Comparison of ENCODE assay signal across 9 cellular contexts in the genomic region with DNA sequence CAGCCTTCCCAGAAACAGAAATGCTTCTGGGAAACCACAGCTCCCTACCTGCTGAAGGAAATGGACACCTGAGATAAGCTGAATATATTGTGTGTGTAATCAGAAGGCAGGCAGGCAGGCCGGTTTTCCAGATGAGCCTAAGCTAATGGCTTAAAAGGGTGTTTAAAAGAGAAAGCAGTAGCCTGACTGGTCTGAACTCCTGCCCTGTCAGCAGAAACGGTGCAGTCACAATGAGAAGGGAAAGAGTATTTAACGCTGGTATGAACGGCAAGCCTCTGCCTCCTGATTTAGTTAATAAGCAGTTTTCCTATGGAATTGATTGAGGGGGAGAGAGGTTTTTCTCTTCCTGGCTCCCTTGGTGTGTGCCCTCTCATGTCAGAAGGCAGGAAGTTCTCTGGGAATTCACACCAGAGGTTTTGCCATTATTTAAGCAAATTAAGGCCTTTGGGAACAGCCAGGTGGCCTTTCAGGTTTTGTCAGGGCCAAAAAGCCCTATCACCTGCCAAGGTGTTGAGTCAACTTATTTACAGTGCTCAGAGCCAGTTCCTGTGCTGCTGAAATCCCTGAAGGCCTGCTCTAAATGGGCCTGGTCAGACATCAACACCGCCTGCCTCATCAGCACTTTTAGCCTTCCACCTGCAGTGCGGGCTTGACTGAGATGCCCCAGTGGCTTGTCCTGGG. TPM values are rescaled to one million over a fixed set of nuclear protein-coding genes. Genes with fewer than 3 reads are reported as not detected.
DNase-seq lines count a peak whose midpoint lies in the region; ATAC-seq and TF ChIP-seq lines count a peak whose summit lies in the region.
"Had no signal": no experiment of that assay in that cellular context is flagged by ENCODE, and none has a peak within 500 bp of the region (broad histone marks: within the 10 kb centered on the region; RNA-seq: fewer than 3 reads in every experiment).

No MANE protein-coding gene starts in this region.

- H3K27me3 ChIP-seq in cardiac muscle cell (no peaks in the 10 kb centered on the region), right lobe of liver (no peaks in the 10 kb centered on the region)

- in situ Hi-C loops in T47D (cut with HindIII; ENCODE audit: low pct_unique_long_range_greater_than_20kb, low sequenced_read_pairs), result no loop called here

- H3K4me1 ChIP-seq in cardiac muscle cell (ENCODE audit: low read depth), result no peaks in the 10 kb centered on the region
- H3K4me1 ChIP-seq in right lobe of liver, result peaks cover 0 to 40% (median 18%) of the 10 kb centered on the region in 4 donors

- H3K9me3 ChIP-seq in cardiac muscle cell (ENCODE audit: low read depth) (no peaks in the 10 kb centered on the region), right lobe of liver (no peaks in the 10 kb centered on the region)

- intact Hi-C loops in Right ventricle myocardium inferior (cut with DNase I) (no loop called here), right lobe of liver (cut with DNase I) (no loop called here)

- TF ChIP-seq CTCF in cardiac muscle cell (IDR thresholded peaks at IDR 0.05; ENCODE audit: low read depth, low read length) (no peak), right lobe of liver (IDR thresholded peaks at IDR 0.05) (peak in 1 of 4 donors; percentile 3)

- peak; percentile 66 for TF ChIP-seq POLR2A in right lobe of liver (IDR thresholded peaks at IDR 0.05)

- ATAC-seq in Right ventricle myocardium inferior (no peak), right lobe of liver (peak; percentile 77 to 85 (median 82)), GM21381 (IDR thresholded peaks at IDR 0.05; ENCODE audit: unreplicated experiment) (no peak), GM18498 (IDR thresholded peaks at IDR 0.05; ENCODE audit: unreplicated experiment) (no peak)

- 10% methylated on average over 5 of the region's 6 CpGs for WGBS in right lobe of liver (ENCODE audit: insufficient coverage, low coverage, low lambda C conversion rate, missing lambda C conversion rate)

- DNase-seq in cardiac muscle cell (ENCODE audit: low read depth in 1 of 2, low spot score in 1 of 2) (peak in 1 of 2 donors; percentile 15), Right ventricle myocardium inferior (ENCODE audit: missing footprints) (no peak), T47D (ENCODE audit: low read depth in 1 of 2, low spot score in 1 of 2) (peak; percentile 68 to 91), right lobe of liver (peak; percentile 50 to 88 (median 77)), SW 1271 (lab: John Stamatoyannopoulos, UW) (no peak), cerebellum (ENCODE audit: low spot score) (no peak)
- DNase-seq: SHP77 had no signal

- no peaks in the 10 kb centered on the region for H3K36me3 ChIP-seq in cardiac muscle cell
- H3K36me3 ChIP-seq in right lobe of liver, result no peaks in the 10 kb centered on the region

- H3K27ac ChIP-seq in cardiac muscle cell (peak overlapping the region; percentile 22), right lobe of liver (peak overlapping the region; percentile 76 to 92 (median 81))

- H3K4me3 ChIP-seq in cardiac muscle cell, result no peak overlapping the region
- H3K4me3 ChIP-seq in right lobe of liver, result no peak overlapping the region

RNA-seq across cellular contexts. Expression of a gene that starts 41.6 kb away (rescaled TPM):
- 0.74 and 1.4 TPM in 2 replicates for total RNA-seq in cardiac muscle cell
- polyA plus RNA-seq in cardiac muscle cell, result 0.09 TPM in 1 of 2 replicates, not detected in the other
- total RNA-seq in Right ventricle myocardium inferior, result not detected
- total RNA-seq in right lobe of liver, result 100 to 1,000 TPM in 1 of 6 experiments, 10 to 100 TPM in 5; 54.3 to 130 (median 76.5) TPM
- total RNA-seq in cerebellum, result 2.0 TPM

Comparison
In these comparisons a context has a peak if more than half of its experiments do, and no peak if none do; other contexts are left out.
1. DNase-seq: peak in T47D (2 of 2) and right lobe of liver (3 of 3); none in Right ventricle myocardium inferior (single experiment), SW 1271 (0 of 2) and cerebellum (single experiment).
2. ATAC-seq: peak in right lobe of liver (4 of 4); none in Right ventricle myocardium inferior (single experiment), GM21381 (single experiment) and GM18498 (single experiment).
3. RNA of a gene that starts 41.6 kb away (total RNA-seq): 54.3 to 130 TPM in right lobe of liver; 2.0 TPM in cerebellum (single experiment), 0.74 to 1.4 TPM in cardiac muscle cell and not detected in Right ventricle myocardium inferior (single experiment); every median in the first group is over 10 times any median in the second.